1 cellular context compared by ENCODE assay signal in the genomic region with DNA sequence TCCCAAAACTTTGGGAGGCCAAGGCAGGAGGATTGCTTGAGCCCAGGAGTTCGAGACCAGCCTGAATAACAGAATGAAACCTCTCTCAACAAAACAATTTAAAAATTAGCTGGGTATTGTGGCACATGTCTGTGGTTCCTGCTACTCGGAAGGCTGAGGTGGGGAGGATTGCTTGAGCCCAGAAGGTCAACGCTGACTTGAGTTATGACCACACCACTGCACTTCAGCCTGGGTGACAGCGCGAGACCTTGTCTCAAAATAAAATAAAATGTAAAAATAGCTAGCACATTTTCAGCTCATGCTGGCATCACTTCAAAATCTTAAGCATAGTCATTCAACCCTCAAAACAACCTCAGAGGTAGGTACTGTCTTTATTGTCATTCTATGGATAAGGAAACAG.
TF ChIP-seq lines count a peak whose summit lies in the region.

No MANE protein-coding gene starts in this region.

TF ChIP-seq in HEK293T, 16 proteins besides CTCF, POLR2A, EP300 and RAD21 (continued from another document):
- no peak for TF ChIP-seq NFRKB (IDR thresholded peaks at IDR 0.05)
- TF ChIP-seq SUZ12 (IDR thresholded peaks at IDR 0.05), result no peak
- no peak for TF ChIP-seq L3MBTL2 (conservative IDR thresholded peaks at IDR 0.05)
- no peak for TF ChIP-seq ZNF384 (IDR thresholded peaks at IDR 0.05)
- TF ChIP-seq PKNOX1 (IDR thresholded peaks at IDR 0.05), result no peak
- no peak for TF ChIP-seq HDGF (IDR thresholded peaks at IDR 0.05; ENCODE audit: borderline replicate concordance)
- TF ChIP-seq ELF4 (IDR thresholded peaks at IDR 0.05), result no peak
- no peak for TF ChIP-seq LEF1 (IDR thresholded peaks at IDR 0.05; ENCODE audit: borderline replicate concordance)
- no peak for TF ChIP-seq FOXM1 (IDR thresholded peaks at IDR 0.05; ENCODE audit: borderline replicate concordance)
- no peak for TF ChIP-seq FOXA1 (IDR thresholded peaks at IDR 0.05)
- no peak for TF ChIP-seq BHLHE40 (IDR thresholded peaks at IDR 0.05; ENCODE audit: borderline replicate concordance)
- TF ChIP-seq FOXK2 (IDR thresholded peaks at IDR 0.05), result no peak
